In genomic region chr12:53543539-53543938, GRCh38 we compare ENCODE assay signal across 8 cellular contexts. TPM values are rescaled to one million over a fixed set of nuclear protein-coding genes. Genes with fewer than 3 reads are reported as not detected.
A peak's percentile ranks its signal among the peaks of the same experiment; 100 is the strongest.
DNase-seq lines count a peak whose midpoint lies in the region; ATAC-seq, FAIRE-seq and TF ChIP-seq lines count a peak whose summit lies in the region.

No MANE protein-coding gene starts in this region.

- intact Hi-C loops in OCI-LY7 (cut with micrococcal nuclease; ENCODE audit: unreplicated experiment), result loop anchor here (1.0 to 2.0 kb wide), 2 partner anchors 133 to 203 kb away; partner anchors contain the start of gene ATP5MC2
- intact Hi-C loops in activated T-helper 2 cell treated with anti-CD3 and anti-CD28 coated beads, Interferon-gamma antibody, Interleukin-2, Interleukin-4, amounts not matched to agents 10 μg/mL and 5 μg/mL and 100 μg/mL, durations not matched to agents 14 hours and 24 hours and 36 hours (cut with micrococcal nuclease), result loop anchor here (1.0 to 10.0 kb wide), 4 partner anchors 34 to 201 kb away; partner anchors contain the start of genes ATF7 and ATP5MC2

- POLR2A ChIA-PET in OCI-LY7 (lab: Charles Lee), result no interaction called here

- H3K4me1 ChIP-seq in OCI-LY7 (ENCODE audit: insufficient read depth, low read length, poor library complexity, severe bottlenecking), result no peaks in the 10 kb centered on the region
- H3K4me1 ChIP-seq in thymus (ENCODE audit: control insufficient read depth, insufficient read depth, low read length), result no peaks in the 10 kb centered on the region

- TF ChIP-seq CTCF in OCI-LY7 (conservative IDR thresholded peaks at IDR 0.05; ENCODE audit: low read length) (peak; percentile 96), foreskin fibroblast (IDR thresholded peaks at IDR 0.05; ENCODE audit: low read depth, low read length) (peak; percentile 97)

- H4K20me1 ChIP-seq in OCI-LY7 (ENCODE audit: insufficient read depth, low read length), result no peaks in the 10 kb centered on the region

- no peak overlapping the region for H3K4me3 Mint-ChIP-seq in activated T-helper 2 cell treated with anti-CD3 and anti-CD28 coated beads, Interferon-gamma antibody, Interleukin-2, Interleukin-4, amounts not matched to agents 10 μg/mL and 5 μg/mL and 100 μg/mL, durations not matched to agents 14 hours and 24 hours and 36 hours (ENCODE audit: low read depth)

- no peak for FAIRE-seq in HTR-8/SVneo (lab: Jason Lieb, UNC)

- ATAC-seq in GM18867 (IDR thresholded peaks at IDR 0.05; ENCODE audit: unreplicated experiment), result peak; percentile 68

- CTCF ChIA-PET in OCI-LY7 (lab: Charles Lee; ENCODE audit: unreplicated experiment), result interaction anchor here (0.6 to 1.0 kb wide), 2 partner anchors 56 to 203 kb away, joined by 3 read pairs; no protein-coding TSS in a partner anchor

- WGBS in thymus, result 37% methylated on average over 5 of the region's 5 CpGs

- no peak overlapping the region for H3K4me2 ChIP-seq in OCI-LY7 (ENCODE audit: low read length)

- H3K27me3 Mint-ChIP-seq in activated T-helper 2 cell treated with anti-CD3 and anti-CD28 coated beads, Interferon-gamma antibody, Interleukin-2, Interleukin-4, amounts not matched to agents 10 μg/mL and 5 μg/mL and 100 μg/mL, durations not matched to agents 14 hours and 24 hours and 36 hours (ENCODE audit: low read depth), result no peaks in the 10 kb centered on the region

- H3K27me3 ChIP-seq in thymus (ENCODE audit: control insufficient read depth, insufficient read depth), result no peaks in the 10 kb centered on the region

- no TSS peak for BruUV-seq in OCI-LY7 (replicated peaks; lab: Mats Ljungman, UMichigan)

- peak overlapping the region; percentile 12; the same call in 1 of the 2 replicates for H2AFZ ChIP-seq in OCI-LY7 (ENCODE audit: low read length)

- H3K9me3 Mint-ChIP-seq in activated T-helper 2 cell treated with anti-CD3 and anti-CD28 coated beads, Interferon-gamma antibody, Interleukin-2, Interleukin-4, amounts not matched to agents 10 μg/mL and 5 μg/mL and 100 μg/mL, durations not matched to agents 14 hours and 24 hours and 36 hours, result no peaks in the 10 kb centered on the region

- H3K27ac ChIP-seq in OCI-LY7 (ENCODE audit: low read depth, low read length, poor library complexity, severe bottlenecking), result no peak overlapping the region
- H3K27ac ChIP-seq in thymus (ENCODE audit: low read depth), result peak overlapping the region; percentile 26

- no peaks in the 10 kb centered on the region for H3K9me2 ChIP-seq in OCI-LY7 (ENCODE audit: insufficient read depth, low read length)

- H3K4me3 ChIP-seq in OCI-LY7 (ENCODE audit: low read depth, low read length, poor library complexity, severe bottlenecking) (no peak overlapping the region), foreskin fibroblast (ENCODE audit: low read depth in 1 of 2, low read length in 2 of 2) (no peak overlapping the region), thymus (ENCODE audit: low read length) (no peak overlapping the region)

- H3K36me3 Mint-ChIP-seq in activated T-helper 2 cell treated with anti-CD3 and anti-CD28 coated beads, Interferon-gamma antibody, Interleukin-2, Interleukin-4, amounts not matched to agents 10 μg/mL and 5 μg/mL and 100 μg/mL, durations not matched to agents 14 hours and 24 hours and 36 hours (ENCODE audit: low read depth), result peaks cover 30% of the 10 kb centered on the region

- DNase-seq in AG08395 (ENCODE audit: low spot score), result peak; percentile 83
- DNase-seq in HTR-8/SVneo (ENCODE audit: insufficient read length, low spot score), result peak; percentile 58
- peak; percentile 78 for DNase-seq in OCI-LY7 (ENCODE audit: low spot score)
- peak; percentile 42 for DNase-seq in activated T-helper 2 cell treated with anti-CD3 and anti-CD28 coated beads, Interferon-gamma antibody, Interleukin-2, Interleukin-4, amounts not matched to agents 10 μg/mL and 5 μg/mL and 100 μg/mL, durations not matched to agents 14 hours and 24 hours and 36 hours (ENCODE audit: low spot score)
- peak; percentile 47 to 81 for DNase-seq in foreskin fibroblast
- peak in 49 of 56 donors; percentile 3 to 78 (median 42) for DNase-seq in nucleus accumbens (lab: John Stamatoyannopoulos, UW)

- no peaks in the 10 kb centered on the region for H3K79me2 ChIP-seq in OCI-LY7 (ENCODE audit: insufficient read depth, low read depth, low read length)

- H3K27ac Mint-ChIP-seq in activated T-helper 2 cell treated with anti-CD3 and anti-CD28 coated beads, Interferon-gamma antibody, Interleukin-2, Interleukin-4, amounts not matched to agents 10 μg/mL and 5 μg/mL and 100 μg/mL, durations not matched to agents 14 hours and 24 hours and 36 hours, result peak overlapping the region; percentile 75

- H3K9me3 ChIP-seq in OCI-LY7 (ENCODE audit: low read length) (no peaks in the 10 kb centered on the region), thymus (ENCODE audit: control insufficient read depth) (no peaks in the 10 kb centered on the region)

- peaks cover 10% of the 10 kb centered on the region for H3K4me1 Mint-ChIP-seq in activated T-helper 2 cell treated with anti-CD3 and anti-CD28 coated beads, Interferon-gamma antibody, Interleukin-2, Interleukin-4, amounts not matched to agents 10 μg/mL and 5 μg/mL and 100 μg/mL, durations not matched to agents 14 hours and 24 hours and 36 hours (ENCODE audit: low read depth)

- H3K36me3 ChIP-seq in OCI-LY7 (ENCODE audit: insufficient read depth, low read length) (peaks cover 23% of the 10 kb centered on the region), thymus (ENCODE audit: control insufficient read depth, insufficient read depth) (peaks cover 13% of the 10 kb centered on the region)

RNA-seq across cellular contexts. Expression of gene NPFF, which starts 36.3 kb away (rescaled TPM):
- total RNA-seq in OCI-LY7 (2014; rRNA removed; shearing (Covaris generic)), result not detected in 2 replicates
- not detected in 2 replicates for total RNA-seq in OCI-LY7 (2022)
- total RNA-seq in activated T-helper 2 cell treated with anti-CD3 and anti-CD28 coated beads, Interferon-gamma antibody, Interleukin-2, Interleukin-4, amounts not matched to agents 10 μg/mL and 5 μg/mL and 100 μg/mL, durations not matched to agents 14 hours and 24 hours and 36 hours, result not detected in 2 replicates
- 3.7 TPM for polyA plus RNA-seq in thymus

RNA-seq across cellular contexts. Expression of gene TARBP2, which starts 42.5 kb away (rescaled TPM):
- total RNA-seq in OCI-LY7 (2014; rRNA removed; shearing (Covaris generic)), result 49.1 and 62.6 TPM in 2 replicates
- total RNA-seq in OCI-LY7 (2022), result 41.8 and 45.9 TPM in 2 replicates
- total RNA-seq in activated T-helper 2 cell treated with anti-CD3 and anti-CD28 coated beads, Interferon-gamma antibody, Interleukin-2, Interleukin-4, amounts not matched to agents 10 μg/mL and 5 μg/mL and 100 μg/mL, durations not matched to agents 14 hours and 24 hours and 36 hours, result 43.9 and 47.0 TPM in 2 replicates
- polyA plus RNA-seq in thymus, result 41.2 TPM

RNA-seq across cellular contexts. Expression of gene MAP3K12, which starts 44.3 kb away (rescaled TPM):
- total RNA-seq in OCI-LY7 (2014; rRNA removed; shearing (Covaris generic)), result 7.2 TPM in 2 replicates
- total RNA-seq in OCI-LY7 (2022), result 13.4 and 13.7 TPM in 2 replicates
- 14.4 and 14.7 TPM in 2 replicates for total RNA-seq in activated T-helper 2 cell treated with anti-CD3 and anti-CD28 coated beads, Interferon-gamma antibody, Interleukin-2, Interleukin-4, amounts not matched to agents 10 μg/mL and 5 μg/mL and 100 μg/mL, durations not matched to agents 14 hours and 24 hours and 36 hours
- 16.3 TPM for polyA plus RNA-seq in thymus
